In genomic region chr16:4616047-4616811, GRCh38 we compare ENCODE assay signal across 8 cellular contexts. TPM values are rescaled to one million over a fixed set of nuclear protein-coding genes. Genes with fewer than 3 reads are reported as not detected.
DNase-seq lines count a peak whose midpoint lies in the region; ATAC-seq and TF ChIP-seq lines count a peak whose summit lies in the region.

No MANE protein-coding gene starts in this region.

- H3K4me3 ChIP-seq in fibroblast of pulmonary artery (replicated peaks; ENCODE audit: low read depth, low read length), result peak overlapping the region; percentile 66

- H3K36me3 Mint-ChIP-seq in natural killer cell treated with Interleukin-12 subunit alpha and Interleukin-12 subunit beta and Interleukin-15 and Interleukin-18, amount 100 ng/mL, for 72 hours, result no peaks in the 10 kb centered on the region

- peak overlapping the region; percentile 95 for H3K4me3 Mint-ChIP-seq in natural killer cell treated with Interleukin-12 subunit alpha and Interleukin-12 subunit beta and Interleukin-15 and Interleukin-18, amount 100 ng/mL, for 72 hours

- ATAC-seq in natural killer cell treated with Interleukin-12 subunit alpha and Interleukin-12 subunit beta and Interleukin-15 and Interleukin-18, amount 100 ng/mL, for 72 hours, result peak; percentile 94 to 96
- peak; percentile 87 for ATAC-seq in stimulated activated naive CD8-positive, alpha-beta T cell treated with anti-CD3 and anti-CD28 coated beads, Interleukin-15, Interleukin-2, amounts not matched to agents 100 U/mL and 50 U/mL, for 24 hours

- H3K9me3 Mint-ChIP-seq in natural killer cell treated with Interleukin-12 subunit alpha and Interleukin-12 subunit beta and Interleukin-15 and Interleukin-18, amount 100 ng/mL, for 72 hours, result no peaks in the 10 kb centered on the region

- TF ChIP-seq CTCF in LNCAP (IDR thresholded peaks at IDR 0.05) (peak; percentile 44; the same call in 1 of the 2 replicates), fibroblast of pulmonary artery (IDR thresholded peaks at IDR 0.05; ENCODE audit: low read length, missing control alignments) (peak; percentile 28)

- no peaks in the 10 kb centered on the region for H3K27me3 Mint-ChIP-seq in natural killer cell treated with Interleukin-12 subunit alpha and Interleukin-12 subunit beta and Interleukin-15 and Interleukin-18, amount 100 ng/mL, for 72 hours

- peak; percentile 99 for DNase-seq in ELF-1 (ENCODE audit: low read depth, low spot score)
- peak; percentile 97 for DNase-seq in GOT3 (lab: John Stamatoyannopoulos, UW)
- peak; percentile 100 for DNase-seq in RPMI8226
- peak; percentile 98 for DNase-seq in activated T-helper 9 cell treated with anti-CD3 and anti-CD28 coated beads, Interleukin-2, amount 50 U/mL, for 16 hours (ENCODE audit: low read depth)
- peak; percentile 100 for DNase-seq in fibroblast of pulmonary artery (ENCODE audit: low read depth)
- peak; percentile 99 for DNase-seq in natural killer cell treated with Interleukin-12 subunit alpha and Interleukin-12 subunit beta and Interleukin-15 and Interleukin-18, amount 100 ng/mL, for 72 hours (ENCODE audit: low spot score)
- DNase-seq in stimulated activated naive CD8-positive, alpha-beta T cell treated with anti-CD3 and anti-CD28 coated beads, Interleukin-15, Interleukin-2, amounts not matched to agents 100 U/mL and 50 U/mL, for 24 hours, result peak; percentile 99

- peaks cover 13 to 15% of the 10 kb centered on the region in 2 donors for H3K4me1 Mint-ChIP-seq in natural killer cell treated with Interleukin-12 subunit alpha and Interleukin-12 subunit beta and Interleukin-15 and Interleukin-18, amount 100 ng/mL, for 72 hours (ENCODE audit: low read depth in 2 of 2)

- H3K27ac Mint-ChIP-seq in natural killer cell treated with Interleukin-12 subunit alpha and Interleukin-12 subunit beta and Interleukin-15 and Interleukin-18, amount 100 ng/mL, for 72 hours, result peak overlapping the region; percentile 94 to 95

RNA-seq across cellular contexts. Expression of gene UBALD1, which starts 1.5 kb away (rescaled TPM):
- 10 to 100 TPM; 17.4 to 27.9 TPM for total RNA-seq in natural killer cell treated with Interleukin-12 subunit alpha and Interleukin-12 subunit beta and Interleukin-15 and Interleukin-18, amount 100 ng/mL, for 72 hours

RNA-seq across cellular contexts. Expression of gene MGRN1, which starts 8.4 kb away (rescaled TPM):
- total RNA-seq in natural killer cell treated with Interleukin-12 subunit alpha and Interleukin-12 subunit beta and Interleukin-15 and Interleukin-18, amount 100 ng/mL, for 72 hours, result 100 to 1,000 TPM in 1 of 2 donors, 10 to 100 TPM in 1; 86.9 to 105 TPM

Comparison
In these comparisons a context has a peak if more than half of its experiments do, and no peak if none do; other contexts are left out.
1. Peak in every context shown above with its lines: DNase-seq, ATAC-seq and H3K4me3 ChIP-seq.